ENCODE assay signal across 17 cellular contexts in genomic region chr6:153537422-153537821, GRCh38.
"Had no signal": no experiment of that assay in that cellular context is flagged by ENCODE, and none has a peak within 500 bp of the region (broad histone marks: within the 10 kb centered on the region; RNA-seq: fewer than 3 reads in every experiment).

No MANE protein-coding gene starts in this region.

- DNase-seq: activated CD4-positive, alpha-beta T cell treated with anti-CD3 and anti-CD28 coated beads, Interleukin-2, amount 50 U/mL, for 1 hour; activated CD4-positive, CD25-positive, alpha-beta regulatory T cell treated with anti-CD3 and anti-CD28 coated beads, Interleukin-2, amount 50 U/mL, for 72 hours; activated CD8-positive, alpha-beta memory T cell treated with anti-CD3 and anti-CD28 coated beads, Interleukin-2, amount 50 U/mL, for 4 hours; activated naive CD4-positive, alpha-beta T cell treated with anti-CD3 and anti-CD28 coated beads, Interleukin-2, amount 10 ng/mL, durations not matched to agents 7 days and 5 days; activated naive CD8-positive, alpha-beta T cell treated with anti-CD3 and anti-CD28 coated beads, Interleukin-2, amount 50 U/mL, for 24 hours; activated T-cell treated with anti-CD3 and anti-CD28 coated beads, Interleukin-2, amount 50 U/mL, for 4 hours; aorta; brain microvascular endothelial cell; colonic mucosa; occipital lobe; stimulated activated CD4-positive, alpha-beta T cell treated with anti-CD3 and anti-CD28 coated beads, Interleukin-12 subunit alpha, Interleukin-12 subunit beta, amount 100 ng/mL, for 4 hours; stimulated activated CD4-positive, alpha-beta T cell treated with anti-CD3 and anti-CD28 coated beads, Interleukin-1b, Interleukin-23, amount 100 ng/mL, for 48 hours; stimulated activated CD8-positive, alpha-beta memory T cell treated with anti-CD3 and anti-CD28 coated beads, Interleukin-4, amount 100 ng/mL, for 48 hours; stimulated activated naive CD4-positive, alpha-beta T cell; thyroid gland had no signal

- H3K36me3 ChIP-seq: brain microvascular endothelial cell, colonic mucosa, right atrium auricular region, thyroid gland had no signal

- H3K27ac ChIP-seq: brain microvascular endothelial cell, colonic mucosa, right atrium auricular region, thyroid gland had no signal

- H3K4me3 ChIP-seq: colonic mucosa, lung, right atrium auricular region, thyroid gland had no signal

- H3K4me1 ChIP-seq: colonic mucosa, right atrium auricular region, thyroid gland had no signal

- H3K27me3 ChIP-seq: brain microvascular endothelial cell, colonic mucosa, right atrium auricular region, thyroid gland had no signal

- H3K9me3 ChIP-seq: colonic mucosa, right atrium auricular region, thyroid gland had no signal
